ENCODE assay signal across 16 cellular contexts in the genomic region with DNA sequence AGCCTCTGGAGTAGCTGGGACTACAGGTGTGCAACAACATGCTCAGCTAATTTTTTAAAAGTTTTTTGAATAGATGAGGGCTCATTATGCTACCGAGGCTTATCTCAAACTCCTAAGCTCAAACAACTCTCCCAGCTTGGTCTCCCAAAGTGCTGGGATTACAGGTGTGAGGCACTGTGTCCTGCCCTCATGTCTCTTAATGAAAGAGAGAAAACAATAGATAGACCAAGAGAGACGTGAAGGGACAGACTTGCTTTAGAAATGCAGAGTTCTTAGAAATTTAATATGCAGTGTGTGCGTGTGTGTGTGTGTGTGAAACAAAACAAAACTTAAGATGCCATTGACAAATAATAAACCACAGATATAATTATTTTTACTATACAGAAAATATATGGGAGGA.
DNase-seq lines count a peak whose midpoint lies in the region; ATAC-seq and TF ChIP-seq lines count a peak whose summit lies in the region.
"Had no signal": no experiment of that assay in that cellular context is flagged by ENCODE, and none has a peak within 500 bp of the region (broad histone marks: within the 10 kb centered on the region; RNA-seq: fewer than 3 reads in every experiment).

No MANE protein-coding gene starts in this region.

- no peaks in the 10 kb centered on the region for H3K36me3 ChIP-seq in GM23338 (ENCODE audit: insufficient read depth)

- H3K4me3 Mint-ChIP-seq in GM23338 (no peak overlapping the region), nephron progenitor cell (no peak overlapping the region)
- H3K4me3 Mint-ChIP-seq: CD4-positive, alpha-beta T cell; CD8-positive, alpha-beta memory T cell; HFFc6 had no signal

- H3K4me3 ChIP-seq in GM23338 (no peak overlapping the region), HL-60 (replicated peaks; ENCODE audit: insufficient read depth, low read length) (no peak overlapping the region)
- H3K4me3 ChIP-seq: GM12878 had no signal

- H3K27me3 ChIP-seq in GM23338 (ENCODE audit: insufficient read depth) (no peaks in the 10 kb centered on the region), HL-60 (ENCODE audit: insufficient read depth, poor library complexity, severe bottlenecking) (no peaks in the 10 kb centered on the region)

- H3K36me3 Mint-ChIP-seq in GM23338 (ENCODE audit: low read depth) (peaks cover 14% of the 10 kb centered on the region), nephron progenitor cell (ENCODE audit: low read depth) (peaks cover 37% of the 10 kb centered on the region)

- H3K9me3 Mint-ChIP-seq in GM23338 (peaks cover 15% of the 10 kb centered on the region), nephron progenitor cell (peaks cover 20% of the 10 kb centered on the region)

- H3F3A ChIP-seq in GM23338 (replicated peaks; ENCODE audit: low read depth): no peaks in the 10 kb centered on the region

- H3K27ac ChIP-seq in GM23338 (ENCODE audit: low read depth): peak overlapping the region; percentile 16; the same call in 1 of the 2 replicates
- peak overlapping the region; percentile 56 for H3K27ac ChIP-seq in HL-60 (replicated peaks)

- peaks cover 3% of the 10 kb centered on the region for H3K27me3 Mint-ChIP-seq in GM23338 (ENCODE audit: insufficient read depth, low read depth, poor library complexity)
- H3K27me3 Mint-ChIP-seq in nephron progenitor cell (ENCODE audit: low read depth, poor library complexity): peaks cover 5% of the 10 kb centered on the region
- H3K27me3 Mint-ChIP-seq: CD4-positive, alpha-beta T cell had no signal

- no peaks in the 10 kb centered on the region for H4K20me1 ChIP-seq in GM23338 (replicated peaks; ENCODE audit: insufficient read depth)

- H3K4me1 Mint-ChIP-seq in GM23338: peaks cover 16% of the 10 kb centered on the region
- H3K4me1 Mint-ChIP-seq in nephron progenitor cell: no peaks in the 10 kb centered on the region
- H3K4me1 Mint-ChIP-seq: CD8-positive, alpha-beta memory T cell had no signal

- DNase-seq in GM23338 (ENCODE audit: low spot score): no peak
- no peak for DNase-seq in HL-60 (ENCODE audit: low read depth in 1 of 2, low spot score in 1 of 2)
- no peak for DNase-seq in nephron progenitor cell
- no peak for DNase-seq in stimulated activated CD4-positive, alpha-beta T cell treated with anti-CD3 and anti-CD28 coated beads, Interleukin-4, amount 100 ng/mL, for 1 hour
- no peak for DNase-seq in NCI-H2171 treated with DMSO at 0.1 percent for 48 hours (lab: John Stamatoyannopoulos, UW)
- DNase-seq in NCI-H2171 (lab: John Stamatoyannopoulos, UW): no peak
- DNase-seq: CD4-positive, alpha-beta T cell; CD8-positive, alpha-beta memory T cell; DMS 273 treated with DMSO at 0.1 percent for 48 hours; DMS79; EL; GDM1; GOT3; H7; HFFc6 had no signal

- H3K4me2 ChIP-seq in GM23338: no peak overlapping the region

- H3K9me2 ChIP-seq in GM23338 (ENCODE audit: insufficient read depth): 0 out of 2 replicates have a peak, but pooled peaks cover 5% of the 10 kb centered on the region

- no peak overlapping the region for H2AFZ ChIP-seq in GM23338

- peaks cover 22% of the 10 kb centered on the region for H3K4me1 ChIP-seq in GM23338 (ENCODE audit: insufficient read depth)

- H3K27ac Mint-ChIP-seq in GM23338 (no peak overlapping the region), nephron progenitor cell (peak overlapping the region; percentile 12)
- H3K27ac Mint-ChIP-seq: CD4-positive, alpha-beta T cell; HFFc6 had no signal

- peak; percentile 69 for ATAC-seq in GM23338
- ATAC-seq: GM12878 had no signal

- no peaks in the 10 kb centered on the region for H3K79me2 ChIP-seq in GM23338 (replicated peaks; ENCODE audit: insufficient read depth)

- TF ChIP-seq CTCF in GM23338 (conservative IDR thresholded peaks at IDR 0.05; ENCODE audit: low read depth in 2 of 2) (no peak), HL-60 (IDR thresholded peaks at IDR 0.05; ENCODE audit: insufficient read depth, low read length) (no peak), nephron progenitor cell (IDR thresholded peaks at IDR 0.05) (no peak)

TF ChIP-seq in GM23338, 12 proteins besides CTCF, POLR2A, EP300 and RAD21:
- TF ChIP-seq EZH2phosphoT487 (IDR thresholded peaks at IDR 0.05; ENCODE audit: unreplicated experiment) (no peak), ZNF331 (CRISPR knock-in tag; IDR thresholded peaks at IDR 0.05; ENCODE audit: low read depth) (no peak), ZNF114 (CRISPR knock-in tag; IDR thresholded peaks at IDR 0.05) (no peak), NANOG (IDR thresholded peaks at IDR 0.05; ENCODE audit: borderline replicate concordance) (no peak), JUNB (IDR thresholded peaks at IDR 0.05; ENCODE audit: unreplicated experiment) (no peak), CREB1 (CRISPR knock-in tag; IDR thresholded peaks at IDR 0.05; ENCODE audit: low read depth) (no peak), EZH2 (IDR thresholded peaks at IDR 0.05; ENCODE audit: low read depth, unreplicated experiment) (no peak), POLR2AphosphoS5 (IDR thresholded peaks at IDR 0.05; ENCODE audit: low read depth) (no peak)
- TF ChIP-seq, protein P1, sequence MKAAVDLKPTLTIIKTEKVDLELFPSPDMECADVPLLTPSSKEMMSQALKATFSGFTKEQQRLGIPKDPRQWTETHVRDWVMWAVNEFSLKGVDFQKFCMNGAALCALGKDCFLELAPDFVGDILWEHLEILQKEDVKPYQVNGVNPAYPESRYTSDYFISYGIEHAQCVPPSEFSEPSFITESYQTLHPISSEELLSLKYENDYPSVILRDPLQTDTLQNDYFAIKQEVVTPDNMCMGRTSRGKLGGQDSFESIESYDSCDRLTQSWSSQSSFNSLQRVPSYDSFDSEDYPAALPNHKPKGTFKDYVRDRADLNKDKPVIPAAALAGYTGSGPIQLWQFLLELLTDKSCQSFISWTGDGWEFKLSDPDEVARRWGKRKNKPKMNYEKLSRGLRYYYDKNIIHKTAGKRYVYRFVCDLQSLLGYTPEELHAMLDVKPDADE (IDR thresholded peaks at IDR 0.05): no peak
- TF ChIP-seq, protein P2, sequence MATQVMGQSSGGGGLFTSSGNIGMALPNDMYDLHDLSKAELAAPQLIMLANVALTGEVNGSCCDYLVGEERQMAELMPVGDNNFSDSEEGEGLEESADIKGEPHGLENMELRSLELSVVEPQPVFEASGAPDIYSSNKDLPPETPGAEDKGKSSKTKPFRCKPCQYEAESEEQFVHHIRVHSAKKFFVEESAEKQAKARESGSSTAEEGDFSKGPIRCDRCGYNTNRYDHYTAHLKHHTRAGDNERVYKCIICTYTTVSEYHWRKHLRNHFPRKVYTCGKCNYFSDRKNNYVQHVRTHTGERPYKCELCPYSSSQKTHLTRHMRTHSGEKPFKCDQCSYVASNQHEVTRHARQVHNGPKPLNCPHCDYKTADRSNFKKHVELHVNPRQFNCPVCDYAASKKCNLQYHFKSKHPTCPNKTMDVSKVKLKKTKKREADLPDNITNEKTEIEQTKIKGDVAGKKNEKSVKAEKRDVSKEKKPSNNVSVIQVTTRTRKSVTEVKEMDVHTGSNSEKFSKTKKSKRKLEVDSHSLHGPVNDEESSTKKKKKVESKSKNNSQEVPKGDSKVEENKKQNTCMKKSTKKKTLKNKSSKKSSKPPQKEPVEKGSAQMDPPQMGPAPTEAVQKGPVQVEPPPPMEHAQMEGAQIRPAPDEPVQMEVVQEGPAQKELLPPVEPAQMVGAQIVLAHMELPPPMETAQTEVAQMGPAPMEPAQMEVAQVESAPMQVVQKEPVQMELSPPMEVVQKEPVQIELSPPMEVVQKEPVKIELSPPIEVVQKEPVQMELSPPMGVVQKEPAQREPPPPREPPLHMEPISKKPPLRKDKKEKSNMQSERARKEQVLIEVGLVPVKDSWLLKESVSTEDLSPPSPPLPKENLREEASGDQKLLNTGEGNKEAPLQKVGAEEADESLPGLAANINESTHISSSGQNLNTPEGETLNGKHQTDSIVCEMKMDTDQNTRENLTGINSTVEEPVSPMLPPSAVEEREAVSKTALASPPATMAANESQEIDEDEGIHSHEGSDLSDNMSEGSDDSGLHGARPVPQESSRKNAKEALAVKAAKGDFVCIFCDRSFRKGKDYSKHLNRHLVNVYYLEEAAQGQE (IDR thresholded peaks at IDR 0.05; ENCODE audit: unreplicated experiment): no peak
